ENCODE assay signal across 8 cellular contexts in the genomic region with DNA sequence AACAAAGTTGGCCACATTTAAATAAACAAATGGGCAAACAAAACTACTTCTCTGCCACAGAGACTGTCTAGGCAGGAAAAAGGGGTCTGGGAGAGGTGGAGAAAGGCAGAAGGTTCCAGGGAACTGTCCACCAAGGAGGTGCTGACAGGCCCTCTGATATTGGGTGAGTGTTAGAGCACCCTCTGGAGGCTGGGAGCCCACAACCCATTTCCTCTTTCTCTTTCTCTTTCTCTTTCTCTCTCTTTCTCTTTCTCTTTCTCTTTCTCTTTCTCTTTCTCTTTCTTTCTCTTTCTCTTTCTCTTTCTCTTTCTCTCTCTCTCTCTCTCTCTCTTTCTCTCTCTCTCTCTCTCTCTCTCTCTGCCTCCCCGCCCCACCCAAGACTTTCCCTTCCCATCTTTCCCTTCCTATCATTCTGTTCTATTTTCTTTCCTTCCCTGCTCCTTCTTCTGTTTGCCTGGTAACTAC.
DNase-seq lines count a peak whose midpoint lies in the region; ATAC-seq and TF ChIP-seq lines count a peak whose summit lies in the region.

No MANE protein-coding gene starts in this region.

- peaks cover 22% of the 10 kb centered on the region for H3K9me3 Mint-ChIP-seq in activated CD4-positive, alpha-beta memory T cell treated with anti-CD3 and anti-CD28 coated beads for 36 hours
- H3K9me3 Mint-ChIP-seq in stimulated activated naive B cell treated with anti-CD40 and anti-IgM and Interleukin-4, amounts not matched to agents 10 μg/mL and 1 μg/mL and 100 μg/mL, for 72 hours, result peaks cover 0 to 6% of the 10 kb centered on the region in 2 donors

- CTCF ChIA-PET in activated CD4-positive, alpha-beta memory T cell treated with anti-CD3 and anti-CD28 coated beads for 36 hours (lab: Charles Lee), result no interaction called here

- TF ChIP-seq CTCF in C4-2B (conservative IDR thresholded peaks at IDR 0.05), result peak; percentile 88
- TF ChIP-seq CTCF in NB4 (IDR thresholded peaks at IDR 0.05; ENCODE audit: low read depth, low read length), result peak; percentile 88

- H3K4me3 ChIP-seq in NB4 (ENCODE audit: low read depth, low read length) (no peak overlapping the region), right cardiac atrium (ENCODE audit: low read length) (no peak overlapping the region)

- no peaks in the 10 kb centered on the region for H3K4me1 Mint-ChIP-seq in activated CD4-positive, alpha-beta memory T cell treated with anti-CD3 and anti-CD28 coated beads for 36 hours (ENCODE audit: low read depth)
- peaks cover 0 to 2% of the 10 kb centered on the region in 2 donors for H3K4me1 Mint-ChIP-seq in stimulated activated naive B cell treated with anti-CD40 and anti-IgM and Interleukin-4, amounts not matched to agents 10 μg/mL and 1 μg/mL and 100 μg/mL, for 72 hours
- H3K4me1 Mint-ChIP-seq in T-helper 17 cell, result no peaks in the 10 kb centered on the region

- no peaks in the 10 kb centered on the region for H3K4me1 ChIP-seq in right cardiac atrium (ENCODE audit: control insufficient read depth, insufficient read depth, low read length)

- H3K27ac Mint-ChIP-seq in activated CD4-positive, alpha-beta memory T cell treated with anti-CD3 and anti-CD28 coated beads for 36 hours, result no peak overlapping the region
- peak overlapping the region; percentile 94 for H3K27ac Mint-ChIP-seq in stimulated activated naive B cell treated with anti-CD40 and anti-IgM and Interleukin-4, amounts not matched to agents 10 μg/mL and 1 μg/mL and 100 μg/mL, for 72 hours
- no peak overlapping the region for H3K27ac Mint-ChIP-seq in T-helper 17 cell

- no peaks in the 10 kb centered on the region for H3K9me3 ChIP-seq in right cardiac atrium (ENCODE audit: control insufficient read depth, low read length)
- no peaks in the 10 kb centered on the region for H3K9me3 ChIP-seq in T-helper 17 cell (ENCODE audit: control insufficient read depth, low read length, poor library complexity, severe bottlenecking)

- POLR2A ChIA-PET in activated CD4-positive, alpha-beta memory T cell treated with anti-CD3 and anti-CD28 coated beads for 36 hours (lab: Charles Lee), result no interaction called here

- peak; percentile 72 for DNase-seq in NB4 (ENCODE audit: low read depth)
- peak; percentile 29 for DNase-seq in activated CD4-positive, alpha-beta memory T cell treated with anti-CD3 and anti-CD28 coated beads for 36 hours
- peak; percentile 30 to 71 (median 51) for DNase-seq in right cardiac atrium
- no peak for DNase-seq in stimulated activated naive B cell treated with anti-CD40 and anti-IgM and Interleukin-4, amounts not matched to agents 10 μg/mL and 1 μg/mL and 100 μg/mL, for 72 hours
- DNase-seq in T-helper 17 cell, result no peak

- peaks cover under 1% of the 10 kb centered on the region for H3K36me3 Mint-ChIP-seq in activated CD4-positive, alpha-beta memory T cell treated with anti-CD3 and anti-CD28 coated beads for 36 hours
- no peaks in the 10 kb centered on the region for H3K36me3 Mint-ChIP-seq in stimulated activated naive B cell treated with anti-CD40 and anti-IgM and Interleukin-4, amounts not matched to agents 10 μg/mL and 1 μg/mL and 100 μg/mL, for 72 hours
- H3K36me3 Mint-ChIP-seq in T-helper 17 cell (ENCODE audit: low read depth), result no peaks in the 10 kb centered on the region

- H3K4me3 Mint-ChIP-seq in activated CD4-positive, alpha-beta memory T cell treated with anti-CD3 and anti-CD28 coated beads for 36 hours, result no peak overlapping the region
- H3K4me3 Mint-ChIP-seq in stimulated activated naive B cell treated with anti-CD40 and anti-IgM and Interleukin-4, amounts not matched to agents 10 μg/mL and 1 μg/mL and 100 μg/mL, for 72 hours, result peak overlapping the region; percentile 12 to 69
- H3K4me3 Mint-ChIP-seq in T-helper 17 cell, result no peak overlapping the region

- intact Hi-C loops in activated CD4-positive, alpha-beta memory T cell treated with anti-CD3 and anti-CD28 coated beads for 36 hours (cut with micrococcal nuclease), result no loop called here
- intact Hi-C loops in right cardiac atrium (cut with DNase I), result loop anchor here in 2 of 4 donors (5.0 to 10.0 kb wide), 2 partner anchors 150 to 157 kb away; no protein-coding TSS in a partner anchor

- H3K27ac ChIP-seq in C4-2B (no peak overlapping the region), right cardiac atrium (ENCODE audit: low read length) (no peak overlapping the region)

- no peak for TF ChIP-seq POLR2A in NB4 (IDR thresholded peaks at IDR 0.05; ENCODE audit: extremely low read depth, insufficient read length)

- ATAC-seq in GM18502 (IDR thresholded peaks at IDR 0.05; ENCODE audit: poor library complexity, unreplicated experiment) (peak; percentile 91), HG02870 (IDR thresholded peaks at IDR 0.05; ENCODE audit: unreplicated experiment) (peak; percentile 79), right cardiac atrium (peak in 1 of 2 donors; percentile 68), T-helper 17 cell (no peak)
- ATAC-seq in stimulated activated naive B cell treated with anti-CD40 and anti-IgM and Interleukin-4, amounts not matched to agents 10 μg/mL and 1 μg/mL and 100 μg/mL, for 72 hours (replicated peaks), result peak; percentile 50 to 64

- WGBS in right cardiac atrium, result 23% methylated on average over 1 of the region's 1 CpG

- H3K27me3 Mint-ChIP-seq in activated CD4-positive, alpha-beta memory T cell treated with anti-CD3 and anti-CD28 coated beads for 36 hours, result no peaks in the 10 kb centered on the region
- H3K27me3 Mint-ChIP-seq in stimulated activated naive B cell treated with anti-CD40 and anti-IgM and Interleukin-4, amounts not matched to agents 10 μg/mL and 1 μg/mL and 100 μg/mL, for 72 hours, result peaks cover 0 to 15% of the 10 kb centered on the region in 2 donors
- H3K27me3 Mint-ChIP-seq in T-helper 17 cell, result no peaks in the 10 kb centered on the region

- H3K27me3 ChIP-seq in right cardiac atrium (ENCODE audit: control insufficient read depth, insufficient read depth), result no peaks in the 10 kb centered on the region

Comparison
In these comparisons a context has a peak if more than half of its experiments do, and no peak if none do; other contexts are left out.
1. DNase-seq: peak in NB4 (single experiment), activated CD4-positive, alpha-beta memory T cell treated with anti-CD3 and anti-CD28 coated beads for 36 hours (single experiment) and right cardiac atrium (3 of 3); none in stimulated activated naive B cell treated with anti-CD40 and anti-IgM and Interleukin-4, amounts not matched to agents 10 μg/mL and 1 μg/mL and 100 μg/mL, for 72 hours (single experiment) and T-helper 17 cell (0 of 3).
2. H3K4me3 Mint-ChIP-seq: peak in stimulated activated naive B cell treated with anti-CD40 and anti-IgM and Interleukin-4, amounts not matched to agents 10 μg/mL and 1 μg/mL and 100 μg/mL, for 72 hours (2 of 2); none in activated CD4-positive, alpha-beta memory T cell treated with anti-CD3 and anti-CD28 coated beads for 36 hours (single experiment) and T-helper 17 cell (single experiment).